ENCODE assay signal across 8 cellular contexts in genomic region chr4:109733728-109734127, GRCh38.
"Had no signal": no experiment of that assay in that cellular context is flagged by ENCODE, and none has a peak within 500 bp of the region (broad histone marks: within the 10 kb centered on the region; RNA-seq: fewer than 3 reads in every experiment).

No MANE protein-coding gene starts in this region.

- H3K4me2 ChIP-seq: GM23338 had no signal

- H3K27ac Mint-ChIP-seq: GM23338, H9 had no signal

- ATAC-seq: GM23338 had no signal

- H3K4me3 Mint-ChIP-seq: GM23338, H9 had no signal

- H3K9me3 Mint-ChIP-seq: GM23338, H9 had no signal

- H2AFZ ChIP-seq: GM23338 had no signal

- DNase-seq: H9, HCEC 1CT, IMR-90, KBM-7 had no signal

- FAIRE-seq: H1, H54, HTR-8/SVneo had no signal

- H3K4me3 ChIP-seq: GM23338 had no signal
